ENCODE assay signal across 9 cellular contexts in genomic region chr1:225911207-225912130, GRCh38. TPM values are rescaled to one million over a fixed set of nuclear protein-coding genes. Genes with fewer than 3 reads are reported as not detected.
DNase-seq lines count a peak whose midpoint lies in the region; ATAC-seq, FAIRE-seq and TF ChIP-seq lines count a peak whose summit lies in the region.
"Had no signal": no experiment of that assay in that cellular context is flagged by ENCODE, and none has a peak within 500 bp of the region (broad histone marks: within the 10 kb centered on the region; RNA-seq: fewer than 3 reads in every experiment).

No MANE protein-coding gene starts in this region.

- no peak overlapping the region for H3K27ac Mint-ChIP-seq in mesothelial cell of epicardium

- peaks cover 8% of the 10 kb centered on the region for H3K36me3 Mint-ChIP-seq in mesothelial cell of epicardium

- H3K4me3 ChIP-seq in effector memory CD4-positive, alpha-beta T cell (ENCODE audit: insufficient read depth, low read depth, low read length, poor library complexity, severe bottlenecking), result no peak overlapping the region

- no peaks in the 10 kb centered on the region for H3K9me3 Mint-ChIP-seq in mesothelial cell of epicardium

- no peaks in the 10 kb centered on the region for H3K4me1 ChIP-seq in effector memory CD4-positive, alpha-beta T cell (ENCODE audit: control insufficient read depth, insufficient read depth, low read length, poor library complexity, severe bottlenecking)

- H3K4me3 Mint-ChIP-seq in mesothelial cell of epicardium, result no peak overlapping the region

- no peaks in the 10 kb centered on the region for H3K9me3 ChIP-seq in effector memory CD4-positive, alpha-beta T cell (ENCODE audit: control insufficient read depth, low read length)

- peak; percentile 64 for DNase-seq in GM12891 (ENCODE audit: insufficient read length, low spot score)
- peak; percentile 73 for DNase-seq in activated CD4-positive, alpha-beta T cell treated with anti-CD3 and anti-CD28 coated beads, Interleukin-2, amount 50 U/mL, for 1 hour
- DNase-seq in effector memory CD4-positive, alpha-beta T cell, result peak; percentile 42 to 62 (median 48)
- peak; percentile 65 to 81 for DNase-seq in mesothelial cell of epicardium (ENCODE audit: low spot score in 2 of 2, unreplicated experiment in 2 of 2)
- peak; percentile 83 for DNase-seq in stimulated activated CD8-positive, alpha-beta memory T cell treated with anti-CD3 and anti-CD28 coated beads, Interleukin-4, amount 100 ng/mL, for 48 hours
- DNase-seq in NOMO-1 treated with dmso at 0.1 percent for 144 hours (lab: John Stamatoyannopoulos, UW; ENCODE audit: unreplicated experiment), result no peak
- no peak for DNase-seq in SKM-1 (lab: John Stamatoyannopoulos, UW; ENCODE audit: unreplicated experiment)

- ATAC-seq in HG03139 (IDR thresholded peaks at IDR 0.05; ENCODE audit: unreplicated experiment), result peak; percentile 59

- no peak for FAIRE-seq in GM12891 (lab: Jason Lieb, UNC)

- no peak for TF ChIP-seq POLR2A in GM12891 (IDR thresholded peaks at IDR 0.05; ENCODE audit: low read depth, low read length)

- H3K27me3 Mint-ChIP-seq in mesothelial cell of epicardium (ENCODE audit: low read depth), result peaks cover 6% of the 10 kb centered on the region

- no peaks in the 10 kb centered on the region for H3K36me3 ChIP-seq in effector memory CD4-positive, alpha-beta T cell (ENCODE audit: control insufficient read depth, insufficient read depth, low read length)

- peaks cover 17% of the 10 kb centered on the region for H3K4me1 Mint-ChIP-seq in mesothelial cell of epicardium

- peak; percentile 89 for TF ChIP-seq CTCF in mesothelial cell of epicardium (IDR thresholded peaks at IDR 0.05; ENCODE audit: unreplicated experiment)

- no peaks in the 10 kb centered on the region for H3K27me3 ChIP-seq in effector memory CD4-positive, alpha-beta T cell (replicated peaks; ENCODE audit: control insufficient read depth, insufficient read depth, low read length, poor library complexity, severe bottlenecking)

- H3K27ac ChIP-seq in effector memory CD4-positive, alpha-beta T cell (ENCODE audit: insufficient read depth, low read length, poor library complexity, severe bottlenecking), result no peak overlapping the region

TF ChIP-seq in GM12891, 5 proteins besides CTCF, POLR2A, EP300 and RAD21:
- TF ChIP-seq SPI1 (IDR thresholded peaks at IDR 0.05; ENCODE audit: low read depth, low read length) (no peak), POU2F2 (IDR thresholded peaks at IDR 0.05; ENCODE audit: low read depth, low read length) (no peak), PAX5 (IDR thresholded peaks at IDR 0.05; ENCODE audit: insufficient read depth, low read length, severe bottlenecking) (no peak), TAF1 (IDR thresholded peaks at IDR 0.05; ENCODE audit: low read depth, low read length) (no peak), POLR2AphosphoS5 (IDR thresholded peaks at IDR 0.05; ENCODE audit: low read depth, low read length) (no peak)

RNA-seq across cellular contexts. Expression of gene PYCR2, which starts 12.6 kb away (rescaled TPM):
- 74.3 TPM for polyA plus RNA-seq in GM12891 (2012; ENCODE audit: low read depth, missing spikeins)
- 36.6 to 38.9 TPM (median 37.0 TPM) in 3 replicates for total RNA-seq in mesothelial cell of epicardium

RNA-seq across cellular contexts. Expression of gene LEFTY1, which starts 22.5 kb away (rescaled TPM):
- polyA plus RNA-seq in GM12891 (2012; ENCODE audit: low read depth, missing spikeins), result 0.06 TPM
- total RNA-seq in mesothelial cell of epicardium, result 1.6 to 1.7 TPM (median 1.6 TPM) in 3 replicates
- total RNA-seq: SK-MEL-5 had no signal

RNA-seq across cellular contexts. Expression of gene TMEM63A, which starts 29.3 kb away (rescaled TPM):
- polyA plus RNA-seq in GM12891 (2012; ENCODE audit: low read depth, missing spikeins), result 9.0 TPM
- total RNA-seq in mesothelial cell of epicardium, result 75.7 to 81.5 TPM (median 78.4 TPM) in 3 replicates

RNA-seq across cellular contexts. Expression of gene LEFTY2, which starts 29.6 kb away (rescaled TPM):
- polyA plus RNA-seq in GM12891 (2012; ENCODE audit: low read depth, missing spikeins), result not detected
- 0.38 to 0.74 TPM (median 0.57 TPM) in 3 replicates for total RNA-seq in mesothelial cell of epicardium
- total RNA-seq: SK-MEL-5 had no signal

Comparison
In these comparisons a context has a peak if more than half of its experiments do, and no peak if none do; other contexts are left out.
1. DNase-seq: peak in GM12891 (single experiment), activated CD4-positive, alpha-beta T cell treated with anti-CD3 and anti-CD28 coated beads, Interleukin-2, amount 50 U/mL, for 1 hour (single experiment), effector memory CD4-positive, alpha-beta T cell (3 of 3), mesothelial cell of epicardium (2 of 2) and stimulated activated CD8-positive, alpha-beta memory T cell treated with anti-CD3 and anti-CD28 coated beads, Interleukin-4, amount 100 ng/mL, for 48 hours (single experiment); none in NOMO-1 treated with dmso at 0.1 percent for 144 hours (single experiment) and SKM-1 (single experiment).